ENCODE assay signal across 8 cellular contexts in the genomic region with DNA sequence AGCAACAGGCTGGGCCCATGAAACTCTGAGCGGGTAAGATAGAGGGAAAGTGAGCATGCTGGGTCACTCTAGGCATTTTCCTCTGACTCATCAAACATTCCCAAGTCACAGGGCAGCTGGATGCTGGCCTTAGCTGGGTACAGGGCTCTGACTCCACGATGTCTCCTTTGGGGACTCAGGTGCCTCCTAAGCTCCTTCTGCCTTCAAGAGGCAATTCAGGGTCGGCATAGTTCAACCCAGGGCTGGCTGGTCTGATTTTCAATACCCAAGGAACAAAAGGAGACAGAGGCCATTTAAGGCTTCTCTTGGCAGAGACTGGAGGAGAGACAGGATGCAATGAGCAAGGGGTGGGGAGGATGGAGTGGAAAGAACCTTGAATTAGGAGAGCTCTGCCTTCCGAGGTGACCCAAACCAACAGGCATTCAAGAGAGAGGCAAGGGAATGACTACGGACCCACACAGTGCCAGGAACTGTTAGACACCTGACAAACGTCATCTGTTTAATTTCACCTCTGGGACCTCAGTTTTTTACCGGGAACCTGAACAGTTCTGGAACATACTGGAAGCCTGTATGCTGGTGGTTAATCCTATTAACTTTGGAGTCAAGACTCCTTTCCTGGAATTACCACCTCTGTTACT. TPM values are rescaled to one million over a fixed set of nuclear protein-coding genes. Genes with fewer than 3 reads are reported as not detected.
DNase-seq lines count a peak whose midpoint lies in the region; ATAC-seq and TF ChIP-seq lines count a peak whose summit lies in the region.

No MANE protein-coding gene starts in this region.

- H3K9me2 ChIP-seq in SK-N-SH = no peaks in the 10 kb centered on the region

- H3K27me3 ChIP-seq in SK-N-SH (ENCODE audit: insufficient read depth) (no peaks in the 10 kb centered on the region), heart right ventricle (no peaks in the 10 kb centered on the region)

- POLR2A ChIA-PET in SK-N-SH (lab: Yijun Ruan, JAX) = interaction anchor here (1.2 to 2.4 kb wide), 5 partner anchors 9 to 74 kb away, joined by 3 to 31 read pairs (median 10); a partner anchor contains a TSS

- H3F3A ChIP-seq in SK-N-SH (replicated peaks; ENCODE audit: insufficient read depth) = peaks cover 15% of the 10 kb centered on the region

- H4K20me1 ChIP-seq in SK-N-SH (ENCODE audit: insufficient read depth) = no peaks in the 10 kb centered on the region; the same call in 1 of the 2 replicates

- H3K4me1 ChIP-seq in SK-N-SH (ENCODE audit: control insufficient read depth in 1 of 2, insufficient read depth in 2 of 2, low read depth in 1 of 2, low read length in 1 of 2) (peaks cover 12 to 19% of the 10 kb centered on the region in 2 experiments; a peak in 3 of 4 replicates), heart right ventricle (peaks cover 36 to 84% (median 73%) of the 10 kb centered on the region in 9 donors)

- no peak for TF ChIP-seq RAD21 in SK-N-SH (IDR thresholded peaks at IDR 0.05; ENCODE audit: low read length)

- peak overlapping the region; percentile 81 for H3K4me2 ChIP-seq in SK-N-SH

- H3K36me3 ChIP-seq in SK-N-SH (replicated peaks in 1 of 2; ENCODE audit: control insufficient read depth in 1 of 2, insufficient read depth in 2 of 2, low read length in 1 of 2) (peaks cover 15 to 22% of the 10 kb centered on the region in 2 experiments), heart right ventricle (peaks cover 0 to 43% (median 9%) of the 10 kb centered on the region in 9 donors)

- H2AFZ ChIP-seq in SK-N-SH (ENCODE audit: low read depth) = no peak overlapping the region

- ATAC-seq in heart right ventricle = peak in 3 of 8 donors; percentile 0 to 11 (median 3)

- intact Hi-C loops in heart right ventricle (cut with DNase I) = loop anchor here in 3 of 10 donors (2.0 kb wide), 3 partner anchors 25 to 69 kb away; a partner anchor contains a TSS

- TF ChIP-seq CTCF in SK-N-SH (IDR thresholded peaks at IDR 0.05) (no peak), heart right ventricle (IDR thresholded peaks at IDR 0.05) (no peak)

- peaks cover 29% of the 10 kb centered on the region for H3K79me2 ChIP-seq in SK-N-SH (ENCODE audit: insufficient read depth)

- CTCF ChIA-PET in SK-N-SH (lab: Yijun Ruan, JAX) = interaction anchor here (0.6 to 6.9 kb wide), 19 partner anchors 8 to 597 kb away, joined by 3 to 79 read pairs (median 8); a partner anchor contains a TSS

- H3K9ac ChIP-seq in SK-N-SH = peak overlapping the region; percentile 70

- H3K9me3 ChIP-seq in SK-N-SH (no peaks in the 10 kb centered on the region), heart right ventricle (no peaks in the 10 kb centered on the region)

- TF ChIP-seq EP300 in SK-N-SH (IDR thresholded peaks at IDR 0.05; ENCODE audit: borderline replicate concordance in 1 of 2, low read depth in 1 of 2, low read length in 1 of 2) = peak in 1 of 2 experiments; percentile 68; a peak in 1 of 4 replicates

- H3K27ac ChIP-seq in SK-N-SH (ENCODE audit: low read depth in 2 of 2, low read length in 1 of 2) (peak overlapping the region; percentile 66 to 86), heart right ventricle (peak overlapping the region; percentile 70 to 99 (median 98))

- H3K4me3 ChIP-seq in SK-N-SH (ENCODE audit: low read depth in 2 of 2, low read length in 1 of 2) = peak overlapping the region; percentile 72 to 83
- H3K4me3 ChIP-seq in heart right ventricle = peak overlapping the region; percentile 63 to 85 (median 82)
- peak overlapping the region; percentile 88 for H3K4me3 ChIP-seq in skeletal muscle cell (ENCODE audit: low read depth, low read length)

- WGBS in SK-N-SH (ENCODE audit: low lambda C conversion rate) = 11% methylated on average over 7 of the region's 7 CpGs
- 17 to 18% methylated on average over 7 of the region's 7 CpGs for WGBS in heart right ventricle, 2 donors

- peak; percentile 56 for DNase-seq in GM04504 (ENCODE audit: low read depth)
- no peak for DNase-seq in SK-N-SH
- DNase-seq in heart right ventricle = no peak
- no peak for DNase-seq in skeletal muscle cell (ENCODE audit: low read depth)
- no peak for DNase-seq in putamen (ENCODE audit: low spot score)
- no peak for DNase-seq in NCI-H2227 treated with DMSO at 0.1 percent for 48 hours (lab: John Stamatoyannopoulos, UW)
- no peak for DNase-seq in SHP77 (lab: John Stamatoyannopoulos, UW)
- DNase-seq in NOMO-1 treated with dmso at 0.1 percent for 144 hours (lab: John Stamatoyannopoulos, UW; ENCODE audit: unreplicated experiment) = no peak

TF ChIP-seq in SK-N-SH, 30 proteins besides CTCF, POLR2A, EP300 and RAD21 (continues in another document):
- TF ChIP-seq GATA2 (CRISPR knock-in tag; IDR thresholded peaks at IDR 0.05) (no peak), FOXM1 (IDR thresholded peaks at IDR 0.05; ENCODE audit: low read depth) (no peak), FOSL2 (IDR thresholded peaks at IDR 0.05; ENCODE audit: borderline replicate concordance, low read depth) (peak; percentile 87), GABPA (IDR thresholded peaks at IDR 0.05; ENCODE audit: low read depth) (no peak), ELF1 (IDR thresholded peaks at IDR 0.05) (no peak), RFX5 (IDR thresholded peaks at IDR 0.05; ENCODE audit: low read length) (no peak), MEF2A (IDR thresholded peaks at IDR 0.05; ENCODE audit: borderline replicate concordance, low read depth) (no peak), SMC3 (IDR thresholded peaks at IDR 0.05; ENCODE audit: low read depth, low read length) (no peak), RCOR1 (IDR thresholded peaks at IDR 0.05; ENCODE audit: low read length) (no peak), TAF1 (IDR thresholded peaks at IDR 0.05; ENCODE audit: borderline replicate concordance, low read depth, low read length) (no peak), JUND (IDR thresholded peaks at IDR 0.05) (peak; percentile 72; the same call in 1 of the 2 replicates), YY1 (IDR thresholded peaks at IDR 0.05; ENCODE audit: low read depth) (no peak), TCF12 (IDR thresholded peaks at IDR 0.05) (no peak)
- TF ChIP-seq, protein P1, sequence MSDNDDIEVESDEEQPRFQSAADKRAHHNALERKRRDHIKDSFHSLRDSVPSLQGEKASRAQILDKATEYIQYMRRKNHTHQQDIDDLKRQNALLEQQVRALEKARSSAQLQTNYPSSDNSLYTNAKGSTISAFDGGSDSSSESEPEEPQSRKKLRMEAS (IDR thresholded peaks at IDR 0.05; ENCODE audit: low read depth) = peak; percentile 78
- TF ChIP-seq, protein P2, sequence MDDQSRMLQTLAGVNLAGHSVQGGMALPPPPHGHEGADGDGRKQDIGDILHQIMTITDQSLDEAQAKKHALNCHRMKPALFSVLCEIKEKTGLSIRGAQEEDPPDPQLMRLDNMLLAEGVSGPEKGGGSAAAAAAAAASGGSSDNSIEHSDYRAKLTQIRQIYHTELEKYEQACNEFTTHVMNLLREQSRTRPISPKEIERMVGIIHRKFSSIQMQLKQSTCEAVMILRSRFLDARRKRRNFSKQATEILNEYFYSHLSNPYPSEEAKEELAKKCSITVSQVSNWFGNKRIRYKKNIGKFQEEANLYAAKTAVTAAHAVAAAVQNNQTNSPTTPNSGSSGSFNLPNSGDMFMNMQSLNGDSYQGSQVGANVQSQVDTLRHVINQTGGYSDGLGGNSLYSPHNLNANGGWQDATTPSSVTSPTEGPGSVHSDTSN (IDR thresholded peaks at IDR 0.05) = no peak

RNA-seq across cellular contexts. Expression of a gene that starts 0.9 kb away (rescaled TPM):
- polyA plus RNA-seq in SK-N-SH (2012; rRNA removed) (49.7 and 55.8 TPM in 2 replicates), heart right ventricle (100 to 1,000 TPM; 155 to 205 TPM)
- 31.9 and 42.5 TPM in 2 replicates for polyA plus RNA-seq in SK-N-SH (2012; cell fraction: cytosol; rRNA removed)
- polyA plus RNA-seq in SK-N-SH (2012; cell fraction: nucleus; rRNA removed) = 63.2 and 67.1 TPM in 2 replicates
- 100 to 1,000 TPM; 130 to 210 (median 173) TPM for total RNA-seq in heart right ventricle

RNA-seq across cellular contexts. Expression of a gene that starts 10.0 kb away (rescaled TPM):
- polyA plus RNA-seq in SK-N-SH (2012; rRNA removed) (0.99 and 1.3 TPM in 2 replicates), heart right ventricle (10 to 100 TPM in 1 of 2 donors, 1 to 10 TPM in 1; 3.0 to 12.6 TPM)
- 0.41 and 1.2 TPM in 2 replicates for polyA plus RNA-seq in SK-N-SH (2012; cell fraction: cytosol; rRNA removed)
- 6.5 and 8.9 TPM in 2 replicates for polyA plus RNA-seq in SK-N-SH (2012; cell fraction: nucleus; rRNA removed)
- total RNA-seq in heart right ventricle = 10 to 100 TPM in 3 of 10 donors, 1 to 10 TPM in 7; 5.5 to 20.7 (median 8.5) TPM

RNA-seq across cellular contexts. Expression of a gene that starts 24.2 kb away (rescaled TPM):
- polyA plus RNA-seq in SK-N-SH (2012; rRNA removed) = 3.1 and 5.1 TPM in 2 replicates
- polyA plus RNA-seq in SK-N-SH (2012; cell fraction: cytosol; rRNA removed) = 1.9 and 2.7 TPM in 2 replicates
- 6.9 and 7.6 TPM in 2 replicates for polyA plus RNA-seq in SK-N-SH (2012; cell fraction: nucleus; rRNA removed)
- 10 to 100 TPM in 9 of 10 donors, 1 to 10 TPM in 1; 9.3 to 53.1 (median 21.5) TPM for total RNA-seq in heart right ventricle
- 10 to 100 TPM; 22.4 to 48.7 TPM for polyA plus RNA-seq in heart right ventricle

RNA-seq across cellular contexts. Expression of a gene that starts 42.5 kb away (rescaled TPM):
- polyA plus RNA-seq in SK-N-SH (2012; rRNA removed) (13.1 and 18.1 TPM in 2 replicates), heart right ventricle (10 to 100 TPM in 1 of 2 donors, 1 to 10 TPM in 1; 5.6 to 16.7 TPM)
- polyA plus RNA-seq in SK-N-SH (2012; cell fraction: cytosol; rRNA removed) = 7.7 and 11.7 TPM in 2 replicates
- 21.5 and 24.6 TPM in 2 replicates for polyA plus RNA-seq in SK-N-SH (2012; cell fraction: nucleus; rRNA removed)
- 10 to 100 TPM in 1 of 10 donors, 1 to 10 TPM in 9; 5.1 to 12.7 (median 8.9) TPM for total RNA-seq in heart right ventricle

RNA-seq across cellular contexts. Expression of a gene that starts 50.5 kb away (rescaled TPM):
- polyA plus RNA-seq in SK-N-SH (2012; rRNA removed) = 62.5 and 93.9 TPM in 2 replicates
- polyA plus RNA-seq in SK-N-SH (2012; cell fraction: cytosol; rRNA removed) = 28.7 and 43.8 TPM in 2 replicates
- 321 and 427 TPM in 2 replicates for polyA plus RNA-seq in SK-N-SH (2012; cell fraction: nucleus; rRNA removed)
- total RNA-seq in heart right ventricle = 100 to 1,000 TPM in 4 of 10 donors, 10 to 100 TPM in 6; 89.6 to 144 (median 96.5) TPM
- polyA plus RNA-seq in heart right ventricle = 100 to 1,000 TPM in 1 of 2 donors, 10 to 100 TPM in 1; 86.0 to 160 TPM
